Comparison of ENCODE assay signal across 25 cellular contexts in genomic region chr7:20359397-20359963, GRCh38. TPM values are rescaled to one million over a fixed set of nuclear protein-coding genes. Genes with fewer than 3 reads are reported as not detected.
DNase-seq lines count a peak whose midpoint lies in the region; ATAC-seq and TF ChIP-seq lines count a peak whose summit lies in the region.
"Had no signal": no experiment of that assay in that cellular context is flagged by ENCODE, and none has a peak within 500 bp of the region (broad histone marks: within the 10 kb centered on the region; RNA-seq: fewer than 3 reads in every experiment).

No MANE protein-coding gene starts in this region.

- no peak overlapping the region for H3K4me3 ChIP-seq in right cardiac atrium (ENCODE audit: low read length)
- H3K4me3 ChIP-seq in epithelial cell of esophagus (ENCODE audit: low read length): no peak overlapping the region
- H3K4me3 ChIP-seq in lung: no peak overlapping the region
- H3K4me3 ChIP-seq in uterus: no peak overlapping the region
- H3K4me3 ChIP-seq: dorsolateral prefrontal cortex, prostate gland, skin epidermis had no signal

- H3K27ac ChIP-seq in right cardiac atrium (ENCODE audit: low read length) (no peak overlapping the region), lung (ENCODE audit: low read depth in 1 of 2, low read length in 1 of 2) (no peak overlapping the region), uterus (peak overlapping the region; percentile 13 to 54)
- H3K27ac ChIP-seq: dorsolateral prefrontal cortex, prostate gland, VCaP had no signal

- no peak for TF ChIP-seq POLR2A in uterus (IDR thresholded peaks at IDR 0.05)

- DNase-seq in Right ventricle myocardium inferior (ENCODE audit: missing footprints) (no peak), right cardiac atrium (no peak), epithelial cell of esophagus (ENCODE audit: low read depth) (peak; percentile 24), lung (ENCODE audit: low spot score) (no peak), uterus (no peak), HK-2 (ENCODE audit: unreplicated experiment) (no peak), HT-29 (ENCODE audit: low spot score) (no peak)
- no peak for DNase-seq in activated CD4-positive, alpha-beta T cell treated with anti-CD3 and anti-CD28 coated beads for 4 hours
- DNase-seq: activated CD4-positive, alpha-beta T cell treated with anti-CD3 and anti-CD28 coated beads, Interleukin-2, amount 10 ng/mL, durations not matched to agents 7 days and 5 days; activated naive CD4-positive, alpha-beta T cell treated with anti-CD3 and anti-CD28 coated beads, Interleukin-2, amount 10 ng/mL, durations not matched to agents 7 days and 5 days; dorsolateral prefrontal cortex; foreskin melanocyte; GDM1; HCEC 1CT; left ventricle myocardium superior; NCI-H1105; NCI-H2029; NCI-H446 treated with DMSO at 0.1 percent for 48 hours; stimulated activated CD4-positive, alpha-beta T cell treated with anti-CD3 and anti-CD28 coated beads, Interleukin-1b, Interleukin-23, amount 100 ng/mL, for 48 hours; substantia nigra had no signal

- H3K27me3 ChIP-seq in right cardiac atrium (ENCODE audit: control insufficient read depth, insufficient read depth): no peaks in the 10 kb centered on the region
- no peaks in the 10 kb centered on the region for H3K27me3 ChIP-seq in lung (ENCODE audit: control insufficient read depth, insufficient read depth)
- H3K27me3 ChIP-seq in uterus: no peaks in the 10 kb centered on the region
- H3K27me3 ChIP-seq: dorsolateral prefrontal cortex had no signal

- no peaks in the 10 kb centered on the region for H3K9me3 ChIP-seq in right cardiac atrium (ENCODE audit: control insufficient read depth, low read length)
- no peaks in the 10 kb centered on the region for H3K9me3 ChIP-seq in lung (ENCODE audit: control insufficient read depth in 2 of 2, insufficient read depth in 1 of 2, low read length in 1 of 2)
- H3K9me3 ChIP-seq in uterus: no peaks in the 10 kb centered on the region
- H3K9me3 ChIP-seq: prostate gland had no signal

- TF ChIP-seq CTCF in epithelial cell of esophagus (IDR thresholded peaks at IDR 0.05; ENCODE audit: insufficient read depth, low read depth, low read length, missing control alignments) (no peak), lung (IDR thresholded peaks at IDR 0.05; ENCODE audit: control extremely low read depth, extremely low read depth) (no peak), uterus (IDR thresholded peaks at IDR 0.05) (no peak)

- 76% methylated on average over 1 of the region's 1 CpG for WGBS in right cardiac atrium
- 78 to 93% methylated on average over 1 of the region's 1 CpG for WGBS in lung, 2 donors

- H3K4me1 ChIP-seq in right cardiac atrium (ENCODE audit: control insufficient read depth, insufficient read depth, low read length): no peaks in the 10 kb centered on the region
- H3K4me1 ChIP-seq in lung (ENCODE audit: control insufficient read depth in 2 of 2, insufficient read depth in 2 of 2, low read length in 2 of 2): peaks cover 0 to 1% of the 10 kb centered on the region in 2 donors
- H3K4me1 ChIP-seq in uterus: no peaks in the 10 kb centered on the region
- H3K4me1 ChIP-seq: prostate gland had no signal

- no peaks in the 10 kb centered on the region for H3K36me3 ChIP-seq in lung (ENCODE audit: control insufficient read depth in 2 of 2, insufficient read depth in 2 of 2, low read length in 2 of 2)
- no peaks in the 10 kb centered on the region for H3K36me3 ChIP-seq in uterus
- H3K36me3 ChIP-seq: prostate gland had no signal

- intact Hi-C loops in Right ventricle myocardium inferior (cut with DNase I) (no loop called here), right cardiac atrium (cut with DNase I) (no loop called here), uterus (cut with DNase I; ENCODE audit: low total_unique reads) (no loop called here)

- ATAC-seq in Right ventricle myocardium inferior (peak; percentile 13), right cardiac atrium (no peak), lung (ENCODE audit: insufficient read depth, low FRiP score) (peak; percentile 19)
- ATAC-seq: left ventricle myocardium superior had no signal

RNA-seq across cellular contexts. Expression of gene ITGB8, which starts 28.8 kb away (rescaled TPM):
- 2.5 TPM for total RNA-seq in Right ventricle myocardium inferior
- total RNA-seq in right cardiac atrium: 1 to 10 TPM; 3.6 to 5.1 (median 4.3) TPM
- polyA plus RNA-seq in right cardiac atrium: 2.1 TPM
- total RNA-seq in lung: 10 to 100 TPM; 27.2 to 29.7 TPM
- 1 to 10 TPM; 1.5 to 3.2 TPM for polyA plus RNA-seq in lung
- 10 to 100 TPM in 3 of 4 donors, 1 to 10 TPM in 1; 9.1 to 74.8 (median 27.6) TPM for total RNA-seq in uterus
- 24.4 and 25.4 TPM in 2 replicates for total RNA-seq in HT-29 (2014; rRNA removed; shearing (Covaris generic))
- total RNA-seq: activated CD4-positive, alpha-beta T cell treated with anti-CD3 and anti-CD28 coated beads, Interleukin-2, amount 10 ng/mL, durations not matched to agents 7 days and 5 days; OCI-LY7 had no signal
- polyA plus RNA-seq: IgD-negative memory B cell had no signal

Comparison
In these comparisons a context has a peak if more than half of its experiments do, and no peak if none do; other contexts are left out.
1. ATAC-seq: peak in Right ventricle myocardium inferior (single experiment) and lung (single experiment); none in right cardiac atrium (0 of 2).
2. H3K27ac ChIP-seq: peak in uterus (2 of 2); none in right cardiac atrium (single experiment) and lung (0 of 2).